ENCODE assay signal across 14 cellular contexts in the genomic region with DNA sequence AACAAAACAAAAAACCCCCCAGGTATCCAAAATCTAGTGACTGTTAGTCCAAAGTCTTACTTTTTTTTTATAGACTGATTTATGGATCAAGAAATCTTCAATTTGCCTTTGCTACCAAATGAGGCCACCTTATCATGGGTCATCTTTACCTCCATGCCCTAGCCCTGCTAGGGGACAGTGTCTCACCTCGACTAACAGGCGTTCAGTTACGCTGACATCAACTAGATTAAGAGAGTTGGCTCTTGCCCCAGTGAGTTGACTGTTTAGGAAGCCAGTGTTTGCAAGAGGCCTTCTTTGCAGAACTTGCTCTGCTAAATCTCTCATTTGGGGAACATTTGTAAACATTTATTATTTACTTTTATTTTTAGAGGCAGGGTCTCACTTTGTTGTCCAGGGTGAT. TPM values are rescaled to one million over a fixed set of nuclear protein-coding genes. Genes with fewer than 3 reads are reported as not detected.
DNase-seq lines count a peak whose midpoint lies in the region; ATAC-seq and TF ChIP-seq lines count a peak whose summit lies in the region.
"Had no signal": no experiment of that assay in that cellular context is flagged by ENCODE, and none has a peak within 500 bp of the region (broad histone marks: within the 10 kb centered on the region; RNA-seq: fewer than 3 reads in every experiment).

No MANE protein-coding gene starts in this region.

- 0 out of 2 replicates have a peak, but pooled peaks have one; percentile 9 for TF ChIP-seq CTCF in LNCaP clone FGC (IDR thresholded peaks at IDR 0.05; ENCODE audit: control insufficient read depth, extremely low read depth, insufficient read depth)
- no peak for TF ChIP-seq CTCF in heart left ventricle (IDR thresholded peaks at IDR 0.05)
- TF ChIP-seq CTCF in brain microvascular endothelial cell (IDR thresholded peaks at IDR 0.05; ENCODE audit: low read depth, low read length, missing control alignments), result no peak

- no peak for TF ChIP-seq POLR2A in heart left ventricle (IDR thresholded peaks at IDR 0.05)

- DNase-seq in Right ventricle myocardium superior (no peak), cardiac septum (ENCODE audit: low spot score) (no peak), LNCaP clone FGC (ENCODE audit: low read depth) (peak; percentile 38), heart left ventricle (no peak), trophoblast cell (peak in 1 of 2 donors; percentile 18), GOT3 (lab: John Stamatoyannopoulos, UW) (no peak), brain microvascular endothelial cell (no peak)
- DNase-seq: 8988T; AML-193; CD4-positive, alpha-beta T cell; DMS79 had no signal

- H4K8ac ChIP-seq in trophoblast cell (ENCODE audit: low read depth, low read length), result no peak overlapping the region

- H3K4ac ChIP-seq in trophoblast cell (ENCODE audit: low read depth, low read length), result no peak overlapping the region

- H2BK5ac ChIP-seq in trophoblast cell (ENCODE audit: low read depth, low read length, poor library complexity), result no peak overlapping the region

- H3K4me3 ChIP-seq in LNCaP clone FGC (ENCODE audit: low read depth, low read length), result no peak overlapping the region
- no peak overlapping the region for H3K4me3 ChIP-seq in heart left ventricle
- H3K4me3 ChIP-seq in trophoblast cell (ENCODE audit: low read depth, low read length), result no peak overlapping the region
- H3K4me3 ChIP-seq in brain microvascular endothelial cell (ENCODE audit: low read depth, low read length), result no peak overlapping the region
- H3K4me3 ChIP-seq: BLaER1 had no signal

- no peak overlapping the region for H2AK5ac ChIP-seq in trophoblast cell (ENCODE audit: low read length)

- H3K27ac ChIP-seq in heart left ventricle (no peak overlapping the region), trophoblast cell (ENCODE audit: low read depth, low read length) (peak overlapping the region; percentile 56), brain microvascular endothelial cell (no peak overlapping the region)
- H3K27ac ChIP-seq: BLaER1 had no signal

- intact Hi-C loops in Right ventricle myocardium superior (cut with DNase I), result no loop called here
- intact Hi-C loops in cardiac septum (cut with DNase I), result no loop called here
- intact Hi-C loops in heart left ventricle (cut with DNase I), result no loop called here

- WGBS in heart left ventricle, 4 donors, result 37 to 63% (median 52%) methylated on average over 3 of the region's 3 CpGs
- WGBS in trophoblast cell (ENCODE audit: extremely low coverage, insufficient coverage, insufficient read length), result no CpG with 5 or more reads among the region's 3 CpGs

- peaks cover 8% of the 10 kb centered on the region for H3K79me1 ChIP-seq in trophoblast cell (ENCODE audit: low read length)

- H3K79me2 ChIP-seq in trophoblast cell (ENCODE audit: control insufficient read depth, insufficient read depth, low read length, poor library complexity), result peaks cover 4% of the 10 kb centered on the region

- H3K36me3 ChIP-seq in heart left ventricle, result no peaks in the 10 kb centered on the region
- H3K36me3 ChIP-seq in trophoblast cell (ENCODE audit: control insufficient read depth in 1 of 2, insufficient read depth in 2 of 2, low read length in 2 of 2), result no peaks in the 10 kb centered on the region
- no peaks in the 10 kb centered on the region for H3K36me3 ChIP-seq in brain microvascular endothelial cell (replicated peaks)
- H3K36me3 ChIP-seq: BLaER1 had no signal

- in situ Hi-C loops in brain microvascular endothelial cell (cut with HindIII; ENCODE audit: low pct_ligation_motif_present, low sequenced_read_pairs), result no loop called here

- no peak overlapping the region for H3K18ac ChIP-seq in trophoblast cell (ENCODE audit: low read length)

- H3K27me3 ChIP-seq in heart left ventricle (no peaks in the 10 kb centered on the region), trophoblast cell (ENCODE audit: insufficient read depth, low read length) (no peaks in the 10 kb centered on the region), brain microvascular endothelial cell (replicated peaks) (no peaks in the 10 kb centered on the region)
- H3K27me3 ChIP-seq: BLaER1 had no signal

- H2BK120ac ChIP-seq in trophoblast cell (ENCODE audit: insufficient read depth, low read length, poor library complexity), result peak overlapping the region; percentile 2

- no peak overlapping the region for H3K23ac ChIP-seq in trophoblast cell (ENCODE audit: low read length)

- no peak overlapping the region for H3K14ac ChIP-seq in trophoblast cell (ENCODE audit: low read length)

- H3K4me1 ChIP-seq in heart left ventricle (peaks cover 0 to 40% (median 3%) of the 10 kb centered on the region in 12 donors), trophoblast cell (ENCODE audit: control insufficient read depth in 1 of 2, insufficient read depth in 2 of 2, low read length in 2 of 2) (peaks cover 15 to 17% of the 10 kb centered on the region in 2 experiments)

- H2AFZ ChIP-seq in trophoblast cell (ENCODE audit: insufficient read depth, low read length, poor library complexity), result no peak overlapping the region

- H2BK12ac ChIP-seq in trophoblast cell (ENCODE audit: low read length), result no peak overlapping the region

- H4K91ac ChIP-seq in trophoblast cell (ENCODE audit: low read depth, low read length), result no peak overlapping the region

- no peak overlapping the region for H3K4me2 ChIP-seq in trophoblast cell (ENCODE audit: low read length)
- H3K4me2 ChIP-seq: BLaER1 had no signal

- H4K12ac ChIP-seq in trophoblast cell (ENCODE audit: low read depth, low read length), result no peak overlapping the region

- H3K9ac ChIP-seq in trophoblast cell (ENCODE audit: low read length), result no peak overlapping the region
- H3K9ac ChIP-seq: BLaER1 had no signal

- ATAC-seq in Right ventricle myocardium superior (ENCODE audit: poor library complexity) (peak; percentile 62), heart left ventricle (peak in 3 of 4 donors; percentile 48 to 64 (median 52)), GM19397 (IDR thresholded peaks at IDR 0.05; ENCODE audit: unreplicated experiment) (no peak)
- ATAC-seq: HCT116 had no signal

- no peaks in the 10 kb centered on the region for H3K9me3 ChIP-seq in heart left ventricle
- H3K9me3 ChIP-seq in trophoblast cell (ENCODE audit: insufficient read depth, low read depth, low read length), result no peaks in the 10 kb centered on the region
- H3K9me3 ChIP-seq: BLaER1 had no signal

RNA-seq across cellular contexts. Expression of a gene that starts 36.9 kb away (rescaled TPM):
- 92.9 TPM for total RNA-seq in Right ventricle myocardium superior
- total RNA-seq in cardiac septum, result 98.9 TPM
- 100 to 1,000 TPM in 7 of 9 donors, 10 to 100 TPM in 2; 83.6 to 124 (median 104) TPM for total RNA-seq in heart left ventricle
- polyA plus RNA-seq in heart left ventricle, result 10 to 100 TPM; 16.8 to 66.4 TPM
- 143 and 144 TPM in 2 replicates for polyA plus RNA-seq in trophoblast cell (2013)
